1 cellular context compared by ENCODE assay signal in genomic region chr10:58464956-58465355, GRCh38.
TF ChIP-seq lines count a peak whose summit lies in the region.

No MANE protein-coding gene starts in this region.

TF ChIP-seq in GM23338, 12 proteins besides CTCF, POLR2A, EP300 and RAD21:
- TF ChIP-seq EZH2phosphoT487 (IDR thresholded peaks at IDR 0.05; ENCODE audit: unreplicated experiment) (no peak), EZH2 (IDR thresholded peaks at IDR 0.05; ENCODE audit: low read depth, unreplicated experiment) (no peak), ZNF331 (CRISPR knock-in tag; IDR thresholded peaks at IDR 0.05; ENCODE audit: low read depth) (no peak), ZNF462 (CRISPR knock-in tag; IDR thresholded peaks at IDR 0.05) (no peak), CREB1 (CRISPR knock-in tag; IDR thresholded peaks at IDR 0.05; ENCODE audit: low read depth) (no peak), REST (IDR thresholded peaks at IDR 0.05; ENCODE audit: unreplicated experiment) (no peak), ETS1 (IDR thresholded peaks at IDR 0.05) (no peak), STAT1 (IDR thresholded peaks at IDR 0.05; ENCODE audit: unreplicated experiment) (no peak), JUNB (IDR thresholded peaks at IDR 0.05; ENCODE audit: unreplicated experiment) (no peak), ZNF114 (CRISPR knock-in tag; IDR thresholded peaks at IDR 0.05) (no peak), POLR2AphosphoS5 (IDR thresholded peaks at IDR 0.05; ENCODE audit: low read depth) (no peak)
